Comparison of ENCODE assay signal across 9 cellular contexts in the genomic region with DNA sequence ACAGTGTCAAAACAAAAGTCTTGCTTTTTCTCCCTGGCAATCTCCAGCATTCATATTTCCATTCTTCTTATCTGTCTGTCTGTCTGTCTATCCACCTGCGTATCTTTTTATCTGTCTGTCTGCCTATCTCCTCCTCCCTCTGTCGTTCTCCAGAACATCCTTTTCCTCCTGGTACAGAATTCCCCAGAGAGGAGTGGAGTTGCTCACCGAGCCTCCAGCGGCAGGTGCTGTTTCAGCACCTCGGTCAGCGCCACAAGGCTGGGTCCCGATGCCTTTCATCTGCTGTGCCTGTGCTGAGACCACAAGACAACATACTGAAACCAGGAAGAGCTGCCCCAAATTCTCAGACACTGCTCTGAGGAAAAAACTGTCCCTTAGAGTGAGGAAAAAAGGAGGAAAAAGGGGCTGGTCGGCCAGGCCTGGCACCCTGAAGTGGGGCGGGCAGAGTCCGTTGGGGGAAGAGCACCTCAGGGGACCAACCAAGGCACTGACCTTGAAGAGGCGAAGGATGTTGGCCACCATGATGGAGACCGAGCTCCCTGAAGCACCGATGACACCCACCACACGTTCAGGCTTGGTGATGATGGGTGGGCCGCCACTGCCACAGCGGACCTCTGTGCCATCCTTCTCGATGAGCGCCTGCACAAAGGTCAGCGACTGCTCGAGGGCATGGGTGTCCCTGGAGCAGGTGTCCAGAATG. TPM values are rescaled to one million over a fixed set of nuclear protein-coding genes. Genes with fewer than 3 reads are reported as not detected.
DNase-seq lines count a peak whose midpoint lies in the region; ATAC-seq and TF ChIP-seq lines count a peak whose summit lies in the region.
"Had no signal": no experiment of that assay in that cellular context is flagged by ENCODE, and none has a peak within 500 bp of the region (broad histone marks: within the 10 kb centered on the region; RNA-seq: fewer than 3 reads in every experiment).

No MANE protein-coding gene starts in this region.

- no peak overlapping the region for H3K4me3 Mint-ChIP-seq in endodermal cell

- DNase-seq in cardiac muscle cell (ENCODE audit: low read depth in 1 of 2, low spot score in 1 of 2) = peak; percentile 45 to 88
- no peak for DNase-seq in Right ventricle myocardium inferior (ENCODE audit: missing footprints)
- peak; percentile 38 for DNase-seq in RPMI7951 (ENCODE audit: low read depth)
- peak; percentile 95 for DNase-seq in endodermal cell
- DNase-seq in thyroid gland = peak; percentile 40 to 63
- no peak for DNase-seq in NCI-H146 (lab: John Stamatoyannopoulos, UW)
- no peak for DNase-seq in dedifferentiated amniotic fluid mesenchymal stem cell (ENCODE audit: extremely low spot score)

- WGBS in endodermal cell (ENCODE audit: insufficient coverage in 1 of 2, insufficient read length in 1 of 2), 2 experiments = 56 to 67% methylated on average over 17 to 20 of the region's 20 CpGs
- WGBS in thyroid gland, 2 donors = 51 to 55% methylated on average over 20 of the region's 20 CpGs

- H3K4me1 ChIP-seq in cardiac muscle cell (ENCODE audit: low read depth) (no peaks in the 10 kb centered on the region), endodermal cell (ENCODE audit: control insufficient read depth, insufficient read depth, low read length) (no peaks in the 10 kb centered on the region), thyroid gland (no peaks in the 10 kb centered on the region)

- TF ChIP-seq POLR2A in thyroid gland (IDR thresholded peaks at IDR 0.05) = no peak

- H3K9ac ChIP-seq in endodermal cell (ENCODE audit: extremely low read depth, low read length, poor library complexity, severe bottlenecking) = no peak overlapping the region

- no peak overlapping the region for H3K4me3 ChIP-seq in cardiac muscle cell
- no peak overlapping the region for H3K4me3 ChIP-seq in endodermal cell (ENCODE audit: low read length)
- H3K4me3 ChIP-seq in thyroid gland (replicated peaks in 1 of 3) = no peak overlapping the region

- H3K9me3 ChIP-seq in cardiac muscle cell (ENCODE audit: low read depth) (no peaks in the 10 kb centered on the region), endodermal cell (ENCODE audit: control insufficient read depth, low read length) (no peaks in the 10 kb centered on the region), thyroid gland (no peaks in the 10 kb centered on the region)

- no peak for TF ChIP-seq CTCF in cardiac muscle cell (IDR thresholded peaks at IDR 0.05; ENCODE audit: low read depth, low read length)
- no peak for TF ChIP-seq CTCF in endodermal cell (conservative IDR thresholded peaks at IDR 0.05)
- no peak for TF ChIP-seq CTCF in thyroid gland (IDR thresholded peaks at IDR 0.05)

- H3K36me3 ChIP-seq in cardiac muscle cell = no peaks in the 10 kb centered on the region
- no peaks in the 10 kb centered on the region for H3K36me3 ChIP-seq in endodermal cell (ENCODE audit: control insufficient read depth, insufficient read depth, low read length)
- H3K36me3 ChIP-seq in thyroid gland = no peaks in the 10 kb centered on the region

- peaks cover 23% of the 10 kb centered on the region for H3K4me1 Mint-ChIP-seq in endodermal cell

- no peaks in the 10 kb centered on the region for H3K9me3 Mint-ChIP-seq in endodermal cell

- H3K27me3 ChIP-seq in cardiac muscle cell (peaks cover 8% of the 10 kb centered on the region), endodermal cell (ENCODE audit: control insufficient read depth, insufficient read depth, low read length, poor library complexity, severe bottlenecking) (no peaks in the 10 kb centered on the region), thyroid gland (no peaks in the 10 kb centered on the region)

- no peaks in the 10 kb centered on the region for H3K27me3 Mint-ChIP-seq in endodermal cell (ENCODE audit: insufficient read depth)

- intact Hi-C loops in Right ventricle myocardium inferior (cut with DNase I) (no loop called here), thyroid gland (cut with DNase I) (no loop called here)

- ATAC-seq in Right ventricle myocardium inferior (no peak), HG02588 (IDR thresholded peaks at IDR 0.05; ENCODE audit: unreplicated experiment) (no peak)
- ATAC-seq: Panc1 had no signal

- no peak overlapping the region for H3K27ac Mint-ChIP-seq in endodermal cell

- H3K27ac ChIP-seq in cardiac muscle cell (no peak overlapping the region), endodermal cell (ENCODE audit: low read depth, low read length) (no peak overlapping the region), thyroid gland (no peak overlapping the region)

- H3K36me3 Mint-ChIP-seq in endodermal cell (ENCODE audit: low read depth) = no peaks in the 10 kb centered on the region

RNA-seq across cellular contexts. Expression of a gene that starts 13.3 kb away (rescaled TPM):
- total RNA-seq in cardiac muscle cell (0.25 and 0.42 TPM in 2 replicates), Right ventricle myocardium inferior (not detected), endodermal cell (1 to 10 TPM; 3.1 to 9.1 TPM), thyroid gland (under 1 TPM in 1 of 4 donors, not detected in 3; under 0.01 TPM)
- polyA plus RNA-seq in cardiac muscle cell = 0.22 and 0.31 TPM in 2 replicates
- not detected in 2 replicates for total RNA-seq in RPMI7951 (2014; rRNA removed; shearing (Covaris generic))
- 1.4 TPM for polyA plus RNA-seq in endodermal cell (2013, experiment 1 of 2)
- polyA plus RNA-seq in endodermal cell (2013, experiment 2 of 2) = 0.99 TPM

Comparison
In these comparisons a context has a peak if more than half of its experiments do, and no peak if none do; other contexts are left out.
1. DNase-seq: peak in cardiac muscle cell (2 of 2), RPMI7951 (single experiment), endodermal cell (single experiment) and thyroid gland (2 of 2); none in Right ventricle myocardium inferior (single experiment), NCI-H146 (single experiment) and dedifferentiated amniotic fluid mesenchymal stem cell (single experiment).